Comparison of ENCODE assay signal across 8 cellular contexts in the genomic region with DNA sequence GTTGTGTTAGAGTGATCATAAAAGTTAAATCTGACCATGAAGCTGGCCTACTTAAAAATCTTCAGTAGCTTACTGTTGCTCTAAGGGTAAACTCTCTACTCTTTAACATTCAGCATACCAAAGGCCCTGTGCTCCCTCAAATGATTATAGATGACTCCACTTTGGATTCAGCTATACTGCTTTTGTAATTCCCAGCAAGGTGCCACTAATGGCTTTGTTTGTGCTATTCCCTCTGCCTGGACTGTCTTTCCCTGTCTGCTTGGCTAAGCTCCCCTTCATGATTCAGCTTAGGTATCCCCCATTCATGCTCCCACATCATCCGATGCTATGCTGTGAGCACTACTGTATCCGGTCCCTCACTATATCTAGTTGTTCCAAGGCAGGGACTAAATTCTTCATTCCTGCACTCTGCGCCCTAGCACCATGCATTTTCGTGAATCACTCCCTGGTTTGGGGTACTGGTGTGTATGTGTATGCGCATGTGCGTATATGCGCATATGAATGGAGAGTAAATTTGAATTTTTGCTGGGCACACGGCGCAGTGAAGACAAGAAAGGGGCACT. TPM values are rescaled to one million over a fixed set of nuclear protein-coding genes. Genes with fewer than 3 reads are reported as not detected.
DNase-seq lines count a peak whose midpoint lies in the region; ATAC-seq and TF ChIP-seq lines count a peak whose summit lies in the region.

No MANE protein-coding gene starts in this region.

- no peak overlapping the region for H3K23ac ChIP-seq in IMR-90 (ENCODE audit: low read depth, low read length)

- peak overlapping the region; percentile 21 for H3K4ac ChIP-seq in IMR-90 (ENCODE audit: low read depth, low read length)

- H3K9ac ChIP-seq in IMR-90 (ENCODE audit: low read depth, low read length): peak overlapping the region; percentile 44

- H2BK5ac ChIP-seq in IMR-90 (ENCODE audit: low read depth, low read length, poor library complexity, severe bottlenecking): peak overlapping the region; percentile 41

- no peak overlapping the region for H4K91ac ChIP-seq in IMR-90 (ENCODE audit: insufficient read depth, low read depth, low read length)

- H3K18ac ChIP-seq in IMR-90 (ENCODE audit: low read depth, low read length): peak overlapping the region; percentile 16

- H3K56ac ChIP-seq in IMR-90 (ENCODE audit: extremely low read depth, insufficient read depth, low read length): peak overlapping the region; percentile 22

- no peak overlapping the region for H2AK5ac ChIP-seq in IMR-90 (ENCODE audit: low read depth, low read length)

- peak; percentile 78 for ATAC-seq in IMR-90 (ENCODE audit: low read depth)

- H3K27me3 ChIP-seq in IMR-90 (ENCODE audit: control insufficient read depth, insufficient read depth, low read length) (no peaks in the 10 kb centered on the region; the same call in 1 of the 2 replicates), mononuclear cell (ENCODE audit: insufficient read depth, low read length) (no peaks in the 10 kb centered on the region)

- POLR2A ChIA-PET in IMR-90 (lab: Charles Lee; ENCODE audit: unreplicated experiment): no interaction called here

- peak; percentile 35 for DNase-seq in NCI-H748 treated with DMSO at 0.1 percent for 48 hours (lab: John Stamatoyannopoulos, UW)
- DNase-seq in NCI-H748 (lab: John Stamatoyannopoulos, UW; ENCODE audit: unreplicated experiment): no peak
- no peak for DNase-seq in IMR-90
- no peak for DNase-seq in OCI-M2 (lab: John Stamatoyannopoulos, UW; ENCODE audit: unreplicated experiment)
- no peak for DNase-seq in NCI-H1694 (lab: John Stamatoyannopoulos, UW)
- no peak for DNase-seq in islet precursor cell

- dilution Hi-C loops in IMR-90 (cut with HindIII; ENCODE audit: low sequenced_read_pairs, unreplicated experiment): no loop called here

- no peak overlapping the region for H2BK20ac ChIP-seq in IMR-90 (ENCODE audit: low read depth, low read length)

- CTCF ChIA-PET in IMR-90 (lab: Yijun Ruan, JAX): no interaction called here

- no TSS peak for BruUV-seq in IMR-90 (replicated peaks; lab: Mats Ljungman, UMichigan)

- H3K36me3 ChIP-seq in IMR-90 (ENCODE audit: control insufficient read depth, insufficient read depth, low read length): peaks cover 2% of the 10 kb centered on the region

- 0 out of 2 replicates have a peak overlapping the region, but pooled peaks have one; percentile 12 for H3K14ac ChIP-seq in IMR-90 (replicated peaks; ENCODE audit: low read depth, low read length)

- H2BK120ac ChIP-seq in IMR-90 (ENCODE audit: low read depth, low read length): peak overlapping the region; percentile 7; the same call in 1 of the 2 replicates

- no peak for TF ChIP-seq CTCF in IMR-90 (conservative IDR thresholded peaks at IDR 0.05; ENCODE audit: low read depth, low read length)

- no peaks in the 10 kb centered on the region; the same call in 1 of the 2 replicates for H4K20me1 ChIP-seq in IMR-90 (ENCODE audit: insufficient read depth, low read length)

- H3K4me1 ChIP-seq in IMR-90 (ENCODE audit: control insufficient read depth, insufficient read depth, low read length): no peaks in the 10 kb centered on the region
- peaks cover 22% of the 10 kb centered on the region for H3K4me1 ChIP-seq in mononuclear cell (ENCODE audit: insufficient read depth, low read length)

- no peak for TF ChIP-seq POLR2A in IMR-90 (IDR thresholded peaks at IDR 0.05; ENCODE audit: low read depth, low read length)

- peak overlapping the region; percentile 84 for H2AFZ ChIP-seq in IMR-90 (replicated peaks; ENCODE audit: low read length, poor library complexity)

- peak overlapping the region; percentile 37; the same call in 2 of the 3 replicates for H2BK15ac ChIP-seq in IMR-90 (ENCODE audit: low read depth, low read length)

- H3K4me3 ChIP-seq in IMR-90 (ENCODE audit: insufficient read depth, low read depth, low read length) (peak overlapping the region; percentile 50), mononuclear cell (ENCODE audit: low read length) (peak overlapping the region; percentile 70)

- intact Hi-C loops in IMR-90 (cut with micrococcal nuclease): no loop called here

- peak overlapping the region; percentile 87 for H3K4me2 ChIP-seq in IMR-90 (ENCODE audit: low read depth, low read length)

- peak overlapping the region; percentile 86 for H2AK9ac ChIP-seq in IMR-90 (replicated peaks; ENCODE audit: low read depth, low read length, poor library complexity)

- H3K9me1 ChIP-seq in IMR-90 (ENCODE audit: insufficient read depth, low read length): no peaks in the 10 kb centered on the region

- H4K5ac ChIP-seq in IMR-90 (ENCODE audit: low read depth, low read length): peak overlapping the region; percentile 81

- no peaks in the 10 kb centered on the region for H3K9me3 ChIP-seq in IMR-90 (ENCODE audit: control insufficient read depth, insufficient read depth, low read length)
- no peaks in the 10 kb centered on the region for H3K9me3 ChIP-seq in mononuclear cell (ENCODE audit: low read depth, low read length)

- no CpG with 5 or more reads among the region's 9 CpGs for WGBS in IMR-90 (ENCODE audit: extremely low coverage in 2 of 2, insufficient read length in 1 of 2), 2 experiments

- peaks cover 3 to 6% of the 10 kb centered on the region in 2 experiments; a peak in 2 of 4 replicates for H3K79me1 ChIP-seq in IMR-90 (ENCODE audit: low read depth in 1 of 2, low read length in 2 of 2)

- no peak for TF ChIP-seq RAD21 in IMR-90 (IDR thresholded peaks at IDR 0.05; ENCODE audit: low read length)

- H4K8ac ChIP-seq in IMR-90 (ENCODE audit: low read depth in 2 of 2, low read length in 2 of 2): peak overlapping the region; percentile 54 to 81

- in situ Hi-C loops in IMR-90 (cut with MboI; ENCODE audit: low sequenced_read_pairs): no loop called here

- peak overlapping the region; percentile 88 for H3K27ac ChIP-seq in IMR-90 (ENCODE audit: insufficient read depth, low read length)
- peak overlapping the region; percentile 84 for H3K27ac ChIP-seq in cingulate gyrus (ENCODE audit: low read depth, low read length)

TF ChIP-seq in IMR-90, 13 proteins besides CTCF, POLR2A, EP300 and RAD21:
- no peak for TF ChIP-seq MXI1 (IDR thresholded peaks at IDR 0.05; ENCODE audit: borderline replicate concordance, low read depth, low read length)
- TF ChIP-seq, protein P1, sequence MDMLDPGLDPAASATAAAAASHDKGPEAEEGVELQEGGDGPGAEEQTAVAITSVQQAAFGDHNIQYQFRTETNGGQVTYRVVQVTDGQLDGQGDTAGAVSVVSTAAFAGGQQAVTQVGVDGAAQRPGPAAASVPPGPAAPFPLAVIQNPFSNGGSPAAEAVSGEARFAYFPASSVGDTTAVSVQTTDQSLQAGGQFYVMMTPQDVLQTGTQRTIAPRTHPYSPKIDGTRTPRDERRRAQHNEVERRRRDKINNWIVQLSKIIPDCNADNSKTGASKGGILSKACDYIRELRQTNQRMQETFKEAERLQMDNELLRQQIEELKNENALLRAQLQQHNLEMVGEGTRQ (IDR thresholded peaks at IDR 0.05; ENCODE audit: low read depth, low read length): no peak
- no peak for TF ChIP-seq SMC3 (IDR thresholded peaks at IDR 0.05; ENCODE audit: low read depth, low read length)
- TF ChIP-seq, protein P2, sequence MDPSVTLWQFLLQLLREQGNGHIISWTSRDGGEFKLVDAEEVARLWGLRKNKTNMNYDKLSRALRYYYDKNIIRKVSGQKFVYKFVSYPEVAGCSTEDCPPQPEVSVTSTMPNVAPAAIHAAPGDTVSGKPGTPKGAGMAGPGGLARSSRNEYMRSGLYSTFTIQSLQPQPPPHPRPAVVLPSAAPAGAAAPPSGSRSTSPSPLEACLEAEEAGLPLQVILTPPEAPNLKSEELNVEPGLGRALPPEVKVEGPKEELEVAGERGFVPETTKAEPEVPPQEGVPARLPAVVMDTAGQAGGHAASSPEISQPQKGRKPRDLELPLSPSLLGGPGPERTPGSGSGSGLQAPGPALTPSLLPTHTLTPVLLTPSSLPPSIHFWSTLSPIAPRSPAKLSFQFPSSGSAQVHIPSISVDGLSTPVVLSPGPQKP (IDR thresholded peaks at IDR 0.05; ENCODE audit: borderline replicate concordance, low read depth, low read length): no peak
- TF ChIP-seq CHD1 (IDR thresholded peaks at IDR 0.05; ENCODE audit: low read depth, low read length): no peak
- TF ChIP-seq CEBPB (IDR thresholded peaks at IDR 0.05; ENCODE audit: low read depth, low read length): no peak
- TF ChIP-seq FOS (IDR thresholded peaks at IDR 0.05; ENCODE audit: low read depth, low read length): no peak
- TF ChIP-seq MAFK (IDR thresholded peaks at IDR 0.05; ENCODE audit: low read depth, low read length): no peak
- TF ChIP-seq MAZ (IDR thresholded peaks at IDR 0.05; ENCODE audit: borderline replicate concordance, low read depth, low read length): no peak
- no peak for TF ChIP-seq RFX5 (IDR thresholded peaks at IDR 0.05; ENCODE audit: low read depth, low read length)
- no peak for TF ChIP-seq NFE2L2 (IDR thresholded peaks at IDR 0.05; ENCODE audit: low read depth, low read length)
- TF ChIP-seq BHLHE40 (IDR thresholded peaks at IDR 0.05; ENCODE audit: low read depth, low read length): no peak
- no peak for TF ChIP-seq RCOR1 (IDR thresholded peaks at IDR 0.05; ENCODE audit: insufficient replicate concordance, low read length)

RNA-seq across cellular contexts. Expression of gene PBDC1, which starts 0.5 kb away (rescaled TPM):
- total RNA-seq in IMR-90 (2012; rRNA removed) (10.2 and 11.1 TPM in 2 replicates), mononuclear cell (5.8 TPM)
- 22.5 and 24.0 TPM in 2 replicates for polyA plus RNA-seq in IMR-90 (2012; rRNA removed)
- polyA plus RNA-seq in IMR-90 (2012; cell fraction: cytosol; rRNA removed): 11.6 and 19.9 TPM in 2 replicates
- polyA plus RNA-seq in IMR-90 (2012; cell fraction: nucleus; rRNA removed; ENCODE audit: low replicate concordance): 2.6 and 8.0 TPM in 2 replicates
